ENCODE assay signal across 18 cellular contexts in genomic region chr6:2179950-2180349, GRCh38.
A peak's percentile ranks its signal among the peaks of the same experiment; 100 is the strongest.
DNase-seq lines count a peak whose midpoint lies in the region; ATAC-seq and TF ChIP-seq lines count a peak whose summit lies in the region.
"Had no signal": no experiment of that assay in that cellular context is flagged by ENCODE, and none has a peak within 500 bp of the region (broad histone marks: within the 10 kb centered on the region; RNA-seq: fewer than 3 reads in every experiment).

No MANE protein-coding gene starts in this region.

- TF ChIP-seq POLR2A in upper lobe of left lung (IDR thresholded peaks at IDR 0.05) (no peak), adrenal gland (IDR thresholded peaks at IDR 0.05) (no peak)

- peak; percentile 32 for DNase-seq in SKM-1 treated with dmso at 0.1 percent for 144 hours (lab: John Stamatoyannopoulos, UW; ENCODE audit: unreplicated experiment)
- no peak for DNase-seq in SKM-1 (lab: John Stamatoyannopoulos, UW; ENCODE audit: unreplicated experiment)
- DNase-seq in NOMO-1 treated with DMSO at 0.1 percent for 48 hours (lab: John Stamatoyannopoulos, UW; ENCODE audit: unreplicated experiment) = peak; percentile 66
- peak; percentile 65 for DNase-seq in fibroblast of peridontal ligament (ENCODE audit: extremely low read depth)
- DNase-seq in upper lobe of left lung = peak in 1 of 2 donors; percentile 56
- DNase-seq in ureter (ENCODE audit: low spot score) = no peak
- DNase-seq in adrenal gland = no peak
- DNase-seq: activated CD4-positive, alpha-beta T cell treated with anti-CD3 and anti-CD28 coated beads for 36 hours; CD8-positive, alpha-beta T cell; DMS79; NCI-H1417 treated with DMSO at 0.1 percent for 48 hours; RPMI8226; stimulated activated CD8-positive, alpha-beta memory T cell treated with anti-CD3 and anti-CD28 coated beads, Interleukin-4, amount 100 ng/mL, for 48 hours; uterus had no signal

- H3K27me3 ChIP-seq in upper lobe of left lung (no peaks in the 10 kb centered on the region), adrenal gland (no peaks in the 10 kb centered on the region)
- H3K27me3 ChIP-seq: cardiac muscle cell, neutrophil, uterus had no signal

- H3K4me3 ChIP-seq in upper lobe of left lung (no peak overlapping the region), adrenal gland (no peak overlapping the region)
- H3K4me3 ChIP-seq: cardiac muscle cell, uterus had no signal

- H3K4me1 ChIP-seq in upper lobe of left lung (peaks cover 0 to 3% (median 0%) of the 10 kb centered on the region in 4 donors), adrenal gland (replicated peaks in 1 of 2) (no peaks in the 10 kb centered on the region)
- H3K4me1 ChIP-seq: uterus had no signal

- ATAC-seq in upper lobe of left lung (ENCODE audit: low FRiP score in 2 of 2) (peak; percentile 47 to 90), HG03159 (IDR thresholded peaks at IDR 0.05; ENCODE audit: unreplicated experiment) (no peak)
- ATAC-seq: activated CD4-positive, alpha-beta T cell treated with anti-CD3 and anti-CD28 coated beads for 36 hours; CD8-positive, alpha-beta T cell; SK-N-SH treated with all-trans-retinoic acid at 6 μM for 48 hours had no signal

- H3K36me3 ChIP-seq in upper lobe of left lung (no peaks in the 10 kb centered on the region), adrenal gland (replicated peaks in 1 of 2) (no peaks in the 10 kb centered on the region)
- H3K36me3 ChIP-seq: cardiac muscle cell, neutrophil, uterus had no signal

- H3K9me3 ChIP-seq in upper lobe of left lung (no peaks in the 10 kb centered on the region), adrenal gland (replicated peaks in 1 of 3) (no peaks in the 10 kb centered on the region)
- H3K9me3 ChIP-seq: neutrophil, uterus had no signal

- no peak for TF ChIP-seq CTCF in upper lobe of left lung (IDR thresholded peaks at IDR 0.05)
- no peak for TF ChIP-seq CTCF in adrenal gland (IDR thresholded peaks at IDR 0.05)

- intact Hi-C loops in adrenal gland (cut with DNase I) = no loop called here

- no peak for TF ChIP-seq EP300 in upper lobe of left lung (IDR thresholded peaks at IDR 0.05)

- H3K27ac ChIP-seq in upper lobe of left lung (no peak overlapping the region), adrenal gland (no peak overlapping the region)
- H3K27ac ChIP-seq: cardiac muscle cell, neutrophil, uterus had no signal

Comparison
In these comparisons a context has a peak if more than half of its experiments do, and no peak if none do; other contexts are left out.
1. DNase-seq: peak in SKM-1 treated with dmso at 0.1 percent for 144 hours (single experiment), NOMO-1 treated with DMSO at 0.1 percent for 48 hours (single experiment) and fibroblast of peridontal ligament (single experiment); none in SKM-1 (single experiment), ureter (single experiment) and adrenal gland (0 of 7).